ENCODE assay signal across 11 cellular contexts in genomic region chr15:78201281-78202190, GRCh38. TPM values are rescaled to one million over a fixed set of nuclear protein-coding genes. Genes with fewer than 3 reads are reported as not detected.
"Had no signal": no experiment of that assay in that cellular context is flagged by ENCODE, and none has a peak within 500 bp of the region (broad histone marks: within the 10 kb centered on the region; RNA-seq: fewer than 3 reads in every experiment).

No MANE protein-coding gene starts in this region.

- H3K27ac ChIP-seq: body of pancreas, gastroesophageal sphincter had no signal

- H3K9me3 ChIP-seq: body of pancreas, gastroesophageal sphincter, left ventricle myocardium inferior, right atrium auricular region had no signal

- H3K4me2 ChIP-seq: smooth muscle cell had no signal

- H3K27me3 ChIP-seq: body of pancreas, gastroesophageal sphincter, right atrium auricular region had no signal

- H3K4me3 ChIP-seq: body of pancreas, gastroesophageal sphincter, left ventricle myocardium inferior, right atrium auricular region, smooth muscle cell had no signal

- H3K36me3 ChIP-seq: gastroesophageal sphincter, left ventricle myocardium inferior, right atrium auricular region had no signal

- DNase-seq: activated CD4-positive, alpha-beta T cell treated with anti-CD3 and anti-CD28 coated beads for 1 hour; activated T-cell treated with anti-CD3 and anti-CD28 coated beads, Interleukin-2, amount 50 U/mL, for 24 hours; amniotic stem cell; effector memory CD8-positive, alpha-beta T cell; left ventricle myocardium inferior; trophoblast cell had no signal

- ATAC-seq: activated naive CD4-positive, alpha-beta T cell treated with anti-CD3 and anti-CD28 coated beads, Interleukin-2, amount 50 U/mL, for 72 hours; body of pancreas; effector memory CD8-positive, alpha-beta T cell; gastroesophageal sphincter had no signal

RNA-seq across cellular contexts. Expression of gene ACSBG1, which starts 32.8 kb away (rescaled TPM):
- total RNA-seq: activated naive CD4-positive, alpha-beta T cell treated with anti-CD3 and anti-CD28 coated beads, Interleukin-2, amount 50 U/mL, for 72 hours; body of pancreas; right atrium auricular region had no signal
